ENCODE assay signal across 25 cellular contexts in genomic region chr13:111926501-111927180, GRCh38.
A peak's percentile ranks its signal among the peaks of the same experiment; 100 is the strongest.
DNase-seq lines count a peak whose midpoint lies in the region; ATAC-seq, FAIRE-seq and TF ChIP-seq lines count a peak whose summit lies in the region.
"Had no signal": no experiment of that assay in that cellular context is flagged by ENCODE, and none has a peak within 500 bp of the region (broad histone marks: within the 10 kb centered on the region; RNA-seq: fewer than 3 reads in every experiment).

No MANE protein-coding gene starts in this region.

- no peak overlapping the region for H3K4me2 ChIP-seq in HepG2 (ENCODE audit: low read depth, low read length)
- H3K4me2 ChIP-seq: BLaER1 treated with 17β-estradiol and CSF1 and Interleukin-3, amounts not matched to agents 10 nM and 100 nM; PC-9 had no signal

- H3K4me1 ChIP-seq in stomach: no peaks in the 10 kb centered on the region
- no peaks in the 10 kb centered on the region for H3K4me1 ChIP-seq in HepG2 (ENCODE audit: insufficient read depth, low read length)
- H3K4me1 ChIP-seq: BLaER1 treated with 17β-estradiol and CSF1 and Interleukin-3, amounts not matched to agents 10 nM and 100 nM; Caco-2 had no signal

- no peak overlapping the region for H3K4me3 ChIP-seq in stomach
- no peak overlapping the region for H3K4me3 ChIP-seq in HepG2 (replicated peaks in 1 of 3; ENCODE audit: insufficient read depth in 1 of 3, low read depth in 2 of 3, low read length in 3 of 3)
- H3K4me3 ChIP-seq: BLaER1 treated with 17β-estradiol and CSF1 and Interleukin-3, amounts not matched to agents 10 nM and 100 nM; GM12878; PC-9 had no signal

- 71 to 88% (median 82%) methylated on average over 15 of the region's 15 CpGs for WGBS in stomach, 5 donors
- 19% methylated on average over 9 of the region's 15 CpGs for WGBS in HepG2 (ENCODE audit: low lambda C conversion rate)

- in situ Hi-C loops in HepG2 (cut with HindIII; ENCODE audit: extremely low pct_ligation_motif_present, low pct_unique_long_range_greater_than_20kb): no loop called here

- TF ChIP-seq CTCF in stomach (IDR thresholded peaks at IDR 0.05) (no peak), HepG2 (CRISPR knock-in tag; IDR thresholded peaks at IDR 0.05) (no peak)

- no peaks in the 10 kb centered on the region for H4K20me1 ChIP-seq in HepG2 (ENCODE audit: insufficient read depth, low read length)
- H4K20me1 ChIP-seq: BLaER1 treated with 17β-estradiol and CSF1 and Interleukin-3, amounts not matched to agents 10 nM and 100 nM had no signal

- H3K27ac ChIP-seq in stomach (no peak overlapping the region), HepG2 (ENCODE audit: extremely low read length, insufficient read depth, low read length) (no peak overlapping the region)
- H3K27ac ChIP-seq: 22Rv1; BLaER1 treated with 17β-estradiol and CSF1 and Interleukin-3, amounts not matched to agents 10 nM and 100 nM; HL-60; PC-9 had no signal

- no peak overlapping the region for H2AFZ ChIP-seq in HepG2 (ENCODE audit: low read length)
- H2AFZ ChIP-seq: PC-9 had no signal

- CTCF ChIA-PET in HepG2 (lab: Yijun Ruan, JAX; ENCODE audit: low intra/inter-chr PET ratio, low total read pairs): no interaction called here

- peaks cover 0 to 43% (median 4%) of the 10 kb centered on the region in 3 donors for H3K27me3 ChIP-seq in stomach
- H3K27me3 ChIP-seq in HepG2 (ENCODE audit: control insufficient read depth in 1 of 2, insufficient read depth in 2 of 2, low read length in 2 of 2): peaks cover 3 to 52% of the 10 kb centered on the region in 2 experiments; a peak in 4 of 5 replicates
- H3K27me3 ChIP-seq: BLaER1 treated with 17β-estradiol and CSF1 and Interleukin-3, amounts not matched to agents 10 nM and 100 nM had no signal

- TF ChIP-seq RAD21 in HepG2 (CRISPR knock-in tag; IDR thresholded peaks at IDR 0.05): no peak

- intact Hi-C loops in stomach (cut with DNase I; ENCODE audit: low total_unique reads): no loop called here
- intact Hi-C loops in HepG2 (cut with micrococcal nuclease; ENCODE audit: unreplicated experiment): no loop called here

- peak; percentile 48 for DNase-seq in NCI-H1092 treated with DMSO at 0.1 percent for 48 hours (lab: John Stamatoyannopoulos, UW)
- no peak for DNase-seq in NCI-H1092 (lab: John Stamatoyannopoulos, UW)
- DNase-seq in NCI-H345 (lab: John Stamatoyannopoulos, UW): peak; percentile 78
- DNase-seq in islet precursor cell: peak; percentile 23
- DNase-seq in stomach: peak; percentile 8
- no peak for DNase-seq in HepG2 (ENCODE audit: low spot score)
- DNase-seq in NCI-H226: no peak
- no peak for DNase-seq in activated CD4-positive, alpha-beta T cell treated with anti-CD3 and anti-CD28 coated beads, Interleukin-2, amount 50 U/mL, for 4 hours
- DNase-seq: Caco-2; CD4-positive, alpha-beta memory T cell; DND-41; KBM-7; MM.1S; NCI-H1048; NCI-H1436 treated with DMSO at 0.1 percent for 48 hours; NCI-H2081; NCI-H526; PC-9; RPMI8226; SHP77 had no signal

- TF ChIP-seq EP300 in stomach (IDR thresholded peaks at IDR 0.05) (no peak), HepG2 (IDR thresholded peaks at IDR 0.05; ENCODE audit: low read depth in 2 of 2, low read length in 2 of 2) (no peak), HepG2 (CRISPR knock-in tag; IDR thresholded peaks at IDR 0.05; ENCODE audit: borderline replicate concordance) (no peak)

- H3K36me3 ChIP-seq in stomach (no peaks in the 10 kb centered on the region), HepG2 (replicated peaks in 1 of 2; ENCODE audit: control insufficient read depth in 1 of 2, insufficient read depth in 2 of 2, low read length in 2 of 2) (no peaks in the 10 kb centered on the region)
- H3K36me3 ChIP-seq: BLaER1 treated with 17β-estradiol and CSF1 and Interleukin-3, amounts not matched to agents 10 nM and 100 nM had no signal

- POLR2A ChIA-PET in HepG2 (lab: Yijun Ruan, JAX): no interaction called here

- no peak for FAIRE-seq in HepG2 (lab: Jason Lieb, UNC)
- FAIRE-seq: GM12878, H54 had no signal

- BruUV-seq in HepG2 (replicated peaks; lab: Mats Ljungman, UMichigan): no TSS peak

- no peak overlapping the region for H3K9ac ChIP-seq in HepG2 (ENCODE audit: insufficient read depth, low read depth, low read length)
- H3K9ac ChIP-seq: BLaER1 treated with 17β-estradiol and CSF1 and Interleukin-3, amounts not matched to agents 10 nM and 100 nM had no signal

- no peak for TF ChIP-seq POLR2A in stomach (IDR thresholded peaks at IDR 0.05)
- TF ChIP-seq POLR2A in HepG2 (IDR thresholded peaks at IDR 0.05; ENCODE audit: insufficient read depth in 1 of 2, low read depth in 2 of 2, low read length in 2 of 2): no peak

- no peak for ATAC-seq in HepG2
- ATAC-seq: GM12878 had no signal

- H3K9me3 ChIP-seq in stomach (peaks cover 0 to under 1% (median under 1%) of the 10 kb centered on the region in 4 donors), HepG2 (ENCODE audit: low read length) (no peaks in the 10 kb centered on the region)
- H3K9me3 ChIP-seq: Caco-2 had no signal

- H3K79me2 ChIP-seq in HepG2 (ENCODE audit: insufficient read depth, low read length): no peaks in the 10 kb centered on the region

TF ChIP-seq in HepG2, 621 proteins besides CTCF, POLR2A, EP300 and RAD21:
- TF ChIP-seq U2AF1 (optimal IDR thresholded peaks at IDR 0.05; ENCODE audit: low read depth, low read length) (no peak), BRD4 (CRISPR knock-in tag; IDR thresholded peaks at IDR 0.05) (no peak), HMGA1 (CRISPR knock-in tag; conservative IDR thresholded peaks at IDR 0.05) (no peak), USF2 (IDR thresholded peaks at IDR 0.05; ENCODE audit: low read depth, low read length) (no peak), USF2 (CRISPR knock-in tag; IDR thresholded peaks at IDR 0.05; ENCODE audit: borderline replicate concordance) (no peak), CREB1 (IDR thresholded peaks at IDR 0.05) (no peak), CREB1 (CRISPR knock-in tag; IDR thresholded peaks at IDR 0.05) (no peak), ETV5 (CRISPR knock-in tag; IDR thresholded peaks at IDR 0.05; ENCODE audit: borderline replicate concordance) (no peak), SP140L (CRISPR knock-in tag; IDR thresholded peaks at IDR 0.05; ENCODE audit: borderline replicate concordance) (no peak), PTBP1 (IDR thresholded peaks at IDR 0.05; ENCODE audit: low read depth, low read length, poor library complexity, severe bottlenecking) (no peak), MED8 (CRISPR knock-in tag; IDR thresholded peaks at IDR 0.05; ENCODE audit: insufficient replicate concordance) (no peak), ZNF724P (CRISPR knock-in tag; IDR thresholded peaks at IDR 0.05; ENCODE audit: borderline replicate concordance) (no peak), HNRNPH1 (optimal IDR thresholded peaks at IDR 0.05; ENCODE audit: low read depth, low read length) (no peak), ZNF282 (IDR thresholded peaks at IDR 0.05; ENCODE audit: partially characterized antibody) (no peak), SRSF9 (IDR thresholded peaks at IDR 0.05; ENCODE audit: borderline replicate concordance, insufficient read depth, low read depth, low read length, poor library complexity, severe bottlenecking) (no peak), ZKSCAN5 (CRISPR knock-in tag; IDR thresholded peaks at IDR 0.05) (no peak), ZNF850 (CRISPR knock-in tag; conservative IDR thresholded peaks at IDR 0.05) (no peak), ISX (CRISPR knock-in tag; conservative IDR thresholded peaks at IDR 0.05) (no peak)

Comparison
In these comparisons a context has a peak if more than half of its experiments do, and no peak if none do; other contexts are left out.
1. DNase-seq: peak in NCI-H1092 treated with DMSO at 0.1 percent for 48 hours (single experiment), NCI-H345 (single experiment), islet precursor cell (single experiment) and stomach (single experiment); none in NCI-H1092 (single experiment), HepG2 (single experiment), NCI-H226 (single experiment) and activated CD4-positive, alpha-beta T cell treated with anti-CD3 and anti-CD28 coated beads, Interleukin-2, amount 50 U/mL, for 4 hours (0 of 2).